Comparison of ENCODE assay signal across 34 cellular contexts in genomic region chr1:174870319-174870718, GRCh38.
"Had no signal": no experiment of that assay in that cellular context is flagged by ENCODE, and none has a peak within 500 bp of the region (broad histone marks: within the 10 kb centered on the region; RNA-seq: fewer than 3 reads in every experiment).

No MANE protein-coding gene starts in this region.

- ATAC-seq: activated T-helper 17 cell treated with anti-CD3 and anti-CD28 coated beads, Interleukin-2, amount 50 U/mL, for 72 hours; left colon; naive thymus-derived CD8-positive, alpha-beta T cell; psoas muscle; stimulated activated naive B cell treated with anti-CD40 and anti-IgM and Interleukin-4, amounts not matched to agents 10 μg/mL and 1 μg/mL and 100 μg/mL, for 72 hours; upper lobe of right lung had no signal

- H3K9me3 ChIP-seq: psoas muscle, sigmoid colon, stomach, thyroid gland, upper lobe of right lung had no signal

- DNase-seq: activated CD4-positive, alpha-beta memory T cell treated with anti-CD3 and anti-CD28 coated beads for 36 hours; activated CD4-positive, alpha-beta T cell treated with anti-CD3 and anti-CD28 coated beads, Interleukin-2, amount 10 ng/mL, durations not matched to agents 24 days and 14 days; activated CD4-positive, CD25-positive, alpha-beta regulatory T cell treated with anti-CD3 and anti-CD28 coated beads, Interleukin-2, amount 50 U/mL, for 72 hours; activated CD8-positive, alpha-beta memory T cell treated with anti-CD3 and anti-CD28 coated beads, Interleukin-2, amount 50 U/mL, for 4 hours; activated gamma-delta T cell treated with Interleukin-2 at 50 U/mL for 16 hours; activated naive CD4-positive, alpha-beta T cell treated with anti-CD3 and anti-CD28 coated beads, Interleukin-2, amount 50 U/mL, for 16 hours; activated T-cell treated with anti-CD3 and anti-CD28 coated beads, Interleukin-2, amount 50 U/mL, for 1 hour; amniotic stem cell; caudate nucleus; head of caudate nucleus; hippocampal formation; left colon; mammary epithelial cell; midbrain; naive thymus-derived CD8-positive, alpha-beta T cell; nucleus accumbens; psoas muscle; sigmoid colon; small intestine; stimulated activated CD4-positive, alpha-beta T cell treated with anti-CD3 and anti-CD28 coated beads, Interleukin-4, amount 100 ng/mL, for 4 hours; stimulated activated CD8-positive, alpha-beta memory T cell treated with anti-CD3 and anti-CD28 coated beads, Interleukin-4, amount 100 ng/mL, for 48 hours; stimulated activated naive B cell treated with anti-CD40 and anti-IgM and Interleukin-4, amounts not matched to agents 10 μg/mL and 1 μg/mL and 100 μg/mL, for 72 hours; stomach; T-helper 9 cell; thyroid gland; upper lobe of right lung had no signal

- H3K4me1 ChIP-seq: parathyroid adenoma, psoas muscle, sigmoid colon, thyroid gland, upper lobe of right lung had no signal

- H3K4me3 ChIP-seq: psoas muscle, sigmoid colon, stomach, thyroid gland, upper lobe of right lung had no signal

- H3K27ac Mint-ChIP-seq: activated CD4-positive, alpha-beta memory T cell treated with anti-CD3 and anti-CD28 coated beads for 36 hours; activated CD4-positive, alpha-beta T cell treated with anti-CD3 and anti-CD28 coated beads, Interleukin-2, amount 10 ng/mL, durations not matched to agents 24 days and 14 days; activated T-helper 17 cell treated with anti-CD3 and anti-CD28 coated beads, Interleukin-2, amount 50 U/mL, for 72 hours; stimulated activated naive B cell treated with anti-CD40 and anti-IgM and Interleukin-4, amounts not matched to agents 10 μg/mL and 1 μg/mL and 100 μg/mL, for 72 hours; T-helper 1 cell treated with Interleukin-12 subunit alpha and Interleukin-12 subunit beta and Interleukin-4 antibody, amounts not matched to agents 30 μg/mL and 1 μg/mL, for 36 hours had no signal

- H3K36me3 ChIP-seq: sigmoid colon, stomach, thyroid gland, upper lobe of right lung had no signal

- H3K9me3 Mint-ChIP-seq: activated T-helper 17 cell treated with anti-CD3 and anti-CD28 coated beads, Interleukin-2, amount 50 U/mL, for 72 hours; neural crest cell had no signal

- H3K9ac ChIP-seq: parathyroid adenoma had no signal

- H3K27ac ChIP-seq: parathyroid adenoma, psoas muscle, sigmoid colon, thyroid gland, upper lobe of right lung, VCaP had no signal

- H3K4me3 Mint-ChIP-seq: activated CD4-positive, alpha-beta memory T cell treated with anti-CD3 and anti-CD28 coated beads for 36 hours; activated CD4-positive, alpha-beta T cell treated with anti-CD3 and anti-CD28 coated beads, Interleukin-2, amount 10 ng/mL, durations not matched to agents 24 days and 14 days; activated T-helper 17 cell treated with anti-CD3 and anti-CD28 coated beads, Interleukin-2, amount 50 U/mL, for 72 hours; naive thymus-derived CD8-positive, alpha-beta T cell; neural crest cell; stimulated activated naive B cell treated with anti-CD40 and anti-IgM and Interleukin-4, amounts not matched to agents 10 μg/mL and 1 μg/mL and 100 μg/mL, for 72 hours; T-helper 1 cell treated with Interleukin-12 subunit alpha and Interleukin-12 subunit beta and Interleukin-4 antibody, amounts not matched to agents 30 μg/mL and 1 μg/mL, for 36 hours had no signal

- H3K27me3 ChIP-seq: sigmoid colon, stomach, thyroid gland, upper lobe of right lung had no signal

- H3K27me3 Mint-ChIP-seq: activated CD4-positive, alpha-beta memory T cell treated with anti-CD3 and anti-CD28 coated beads for 36 hours; activated CD4-positive, alpha-beta T cell treated with anti-CD3 and anti-CD28 coated beads, Interleukin-2, amount 10 ng/mL, durations not matched to agents 24 days and 14 days; activated T-helper 17 cell treated with anti-CD3 and anti-CD28 coated beads, Interleukin-2, amount 50 U/mL, for 72 hours; naive thymus-derived CD8-positive, alpha-beta T cell; stimulated activated naive B cell treated with anti-CD40 and anti-IgM and Interleukin-4, amounts not matched to agents 10 μg/mL and 1 μg/mL and 100 μg/mL, for 72 hours had no signal

- H2AFZ ChIP-seq: parathyroid adenoma had no signal

- FAIRE-seq: astrocyte, keratinocyte, small intestine, TTC549 had no signal

- H3K79me2 ChIP-seq: parathyroid adenoma had no signal
